ENCODE assay signal across 1 cellular context in the genomic region with DNA sequence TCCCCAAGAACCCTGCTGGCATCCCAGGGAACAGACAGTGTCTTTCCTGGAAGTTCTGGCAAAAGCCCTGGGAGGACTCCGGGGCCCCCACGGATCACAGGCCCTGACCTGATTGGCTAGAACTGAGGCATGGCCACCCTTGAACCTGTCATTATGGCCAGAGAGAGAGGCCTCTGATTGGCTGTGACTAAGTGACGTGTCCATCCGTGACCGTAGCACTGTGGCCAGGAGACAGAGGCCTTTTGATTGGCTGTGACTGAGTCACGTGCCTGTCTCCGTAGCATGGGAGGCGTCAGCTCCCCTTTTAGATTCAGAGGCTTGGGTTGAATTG.
TF ChIP-seq lines count a peak whose summit lies in the region.

No MANE protein-coding gene starts in this region.

TF ChIP-seq in SK-N-SH, 30 proteins besides CTCF, POLR2A, EP300 and RAD21 (continued from another document):
- TF ChIP-seq, protein P1, sequence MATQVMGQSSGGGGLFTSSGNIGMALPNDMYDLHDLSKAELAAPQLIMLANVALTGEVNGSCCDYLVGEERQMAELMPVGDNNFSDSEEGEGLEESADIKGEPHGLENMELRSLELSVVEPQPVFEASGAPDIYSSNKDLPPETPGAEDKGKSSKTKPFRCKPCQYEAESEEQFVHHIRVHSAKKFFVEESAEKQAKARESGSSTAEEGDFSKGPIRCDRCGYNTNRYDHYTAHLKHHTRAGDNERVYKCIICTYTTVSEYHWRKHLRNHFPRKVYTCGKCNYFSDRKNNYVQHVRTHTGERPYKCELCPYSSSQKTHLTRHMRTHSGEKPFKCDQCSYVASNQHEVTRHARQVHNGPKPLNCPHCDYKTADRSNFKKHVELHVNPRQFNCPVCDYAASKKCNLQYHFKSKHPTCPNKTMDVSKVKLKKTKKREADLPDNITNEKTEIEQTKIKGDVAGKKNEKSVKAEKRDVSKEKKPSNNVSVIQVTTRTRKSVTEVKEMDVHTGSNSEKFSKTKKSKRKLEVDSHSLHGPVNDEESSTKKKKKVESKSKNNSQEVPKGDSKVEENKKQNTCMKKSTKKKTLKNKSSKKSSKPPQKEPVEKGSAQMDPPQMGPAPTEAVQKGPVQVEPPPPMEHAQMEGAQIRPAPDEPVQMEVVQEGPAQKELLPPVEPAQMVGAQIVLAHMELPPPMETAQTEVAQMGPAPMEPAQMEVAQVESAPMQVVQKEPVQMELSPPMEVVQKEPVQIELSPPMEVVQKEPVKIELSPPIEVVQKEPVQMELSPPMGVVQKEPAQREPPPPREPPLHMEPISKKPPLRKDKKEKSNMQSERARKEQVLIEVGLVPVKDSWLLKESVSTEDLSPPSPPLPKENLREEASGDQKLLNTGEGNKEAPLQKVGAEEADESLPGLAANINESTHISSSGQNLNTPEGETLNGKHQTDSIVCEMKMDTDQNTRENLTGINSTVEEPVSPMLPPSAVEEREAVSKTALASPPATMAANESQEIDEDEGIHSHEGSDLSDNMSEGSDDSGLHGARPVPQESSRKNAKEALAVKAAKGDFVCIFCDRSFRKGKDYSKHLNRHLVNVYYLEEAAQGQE (IDR thresholded peaks at IDR 0.05; ENCODE audit: low read depth, low read length) = no peak
- TF ChIP-seq RCOR1 (IDR thresholded peaks at IDR 0.05; ENCODE audit: low read length) (no peak), YY1 (IDR thresholded peaks at IDR 0.05; ENCODE audit: low read depth) (no peak), TEAD4 (IDR thresholded peaks at IDR 0.05; ENCODE audit: borderline replicate concordance, insufficient read depth) (no peak), FOSL2 (IDR thresholded peaks at IDR 0.05; ENCODE audit: borderline replicate concordance, low read depth) (no peak), GABPA (IDR thresholded peaks at IDR 0.05; ENCODE audit: low read depth) (no peak), EZH2phosphoT487 (IDR thresholded peaks at IDR 0.05; ENCODE audit: borderline replicate concordance, low read depth) (no peak), GATA2 (CRISPR knock-in tag; IDR thresholded peaks at IDR 0.05) (no peak), MXI1 (IDR thresholded peaks at IDR 0.05; ENCODE audit: low read depth, low read length) (no peak), CHD2 (IDR thresholded peaks at IDR 0.05; ENCODE audit: low read length, partially characterized antibody) (no peak), FOXM1 (IDR thresholded peaks at IDR 0.05; ENCODE audit: low read depth) (no peak), NRF1 (IDR thresholded peaks at IDR 0.05; ENCODE audit: low read depth, low read length) (no peak), RXRA (IDR thresholded peaks at IDR 0.05; ENCODE audit: borderline replicate concordance, low read depth) (no peak), MEF2A (IDR thresholded peaks at IDR 0.05; ENCODE audit: borderline replicate concordance, low read depth) (no peak)
- TF ChIP-seq, protein P2, sequence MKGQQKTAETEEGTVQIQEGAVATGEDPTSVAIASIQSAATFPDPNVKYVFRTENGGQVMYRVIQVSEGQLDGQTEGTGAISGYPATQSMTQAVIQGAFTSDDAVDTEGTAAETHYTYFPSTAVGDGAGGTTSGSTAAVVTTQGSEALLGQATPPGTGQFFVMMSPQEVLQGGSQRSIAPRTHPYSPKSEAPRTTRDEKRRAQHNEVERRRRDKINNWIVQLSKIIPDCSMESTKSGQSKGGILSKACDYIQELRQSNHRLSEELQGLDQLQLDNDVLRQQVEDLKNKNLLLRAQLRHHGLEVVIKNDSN (IDR thresholded peaks at IDR 0.05; ENCODE audit: borderline replicate concordance, low read depth) = no peak
